In genomic region chr9:132923346-132923902, GRCh38 we compare ENCODE assay signal across 36 cellular contexts. TPM values are rescaled to one million over a fixed set of nuclear protein-coding genes. Genes with fewer than 3 reads are reported as not detected.
"Had no signal": no experiment of that assay in that cellular context is flagged by ENCODE, and none has a peak within 500 bp of the region (broad histone marks: within the 10 kb centered on the region; RNA-seq: fewer than 3 reads in every experiment).

No MANE protein-coding gene starts in this region.

- H3K27me3 ChIP-seq: adrenal gland, ascending aorta, heart left ventricle, left lung, pancreas, stomach, suprapubic skin, tibial artery, upper lobe of right lung had no signal

- H3K9me3 ChIP-seq: adrenal gland, ascending aorta, heart left ventricle, left lung, pancreas, psoas muscle, stomach, suprapubic skin, tibial artery, upper lobe of right lung had no signal

- H3K27me3 Mint-ChIP-seq: activated naive CD8-positive, alpha-beta T cell treated with anti-CD3 and anti-CD28 coated beads for 36 hours; dendritic cell treated with granulocyte-macrophage colony-stimulating factor and Interleukin-4, amounts not matched to agents 40 ng/mL and 50 ng/mL, for 4 days; naive thymus-derived CD8-positive, alpha-beta T cell; stimulated activated naive B cell treated with anti-CD40 and anti-IgM and Interleukin-4, amounts not matched to agents 10 μg/mL and 1 μg/mL and 100 μg/mL, for 72 hours had no signal

- H3K4me1 Mint-ChIP-seq: activated naive CD8-positive, alpha-beta T cell treated with anti-CD3 and anti-CD28 coated beads for 36 hours; brain; naive thymus-derived CD8-positive, alpha-beta T cell; neural crest cell; stimulated activated naive B cell treated with anti-CD40 and anti-IgM and Interleukin-4, amounts not matched to agents 10 μg/mL and 1 μg/mL and 100 μg/mL, for 72 hours had no signal

- FAIRE-seq: pancreas had no signal

- H3K9me3 Mint-ChIP-seq: activated naive CD4-positive, alpha-beta T cell treated with anti-CD3 and anti-CD28 coated beads for 36 hours; activated naive CD8-positive, alpha-beta T cell treated with anti-CD3 and anti-CD28 coated beads for 36 hours; activated T-helper 1 cell treated with anti-CD3 and anti-CD28 coated beads, Interleukin-12 subunit alpha, Interleukin-12 subunit beta, Interleukin-2, Interleukin-4 antibody, amounts not matched to agents 30 ng/mL and 10 ng/mL and 1 ng/mL, durations not matched to agents 14 hours and 24 hours and 36 hours; brain; dendritic cell treated with granulocyte-macrophage colony-stimulating factor and Interleukin-4, amounts not matched to agents 40 ng/mL and 50 ng/mL, for 4 days; naive thymus-derived CD8-positive, alpha-beta T cell; neural crest cell; stimulated activated naive B cell treated with anti-CD40 and anti-IgM and Interleukin-4, amounts not matched to agents 10 μg/mL and 1 μg/mL and 100 μg/mL, for 72 hours; T-helper 2 cell treated with Interferon-gamma antibody and Interleukin-4, amounts not matched to agents 5 μg/mL and 100 μg/mL, for 36 hours had no signal

- ATAC-seq: activated CD4-positive, CD25-positive, alpha-beta regulatory T cell treated with anti-CD3 and anti-CD28 coated beads, Interleukin-2, amount 50 U/mL, for 24 hours; left lung; naive thymus-derived CD8-positive, alpha-beta T cell; pancreas; psoas muscle; stimulated activated naive B cell treated with anti-CD40 and anti-IgM and Interleukin-4, amounts not matched to agents 10 μg/mL and 1 μg/mL and 100 μg/mL, for 72 hours; upper lobe of right lung had no signal

- H3K4me1 ChIP-seq: ascending aorta, left lung, psoas muscle, stomach, suprapubic skin, tibial artery, upper lobe of right lung had no signal

- DNase-seq: activated CD4-positive, alpha-beta T cell treated with anti-CD3 and anti-CD28 coated beads for 48 hours; activated CD4-positive, alpha-beta T cell treated with anti-CD3 and anti-CD28 coated beads, Interleukin-2, amount 50 U/mL, for 48 hours; activated CD8-positive, alpha-beta memory T cell treated with anti-CD3 and anti-CD28 coated beads, Interleukin-2, amount 50 U/mL, for 4 hours; activated effector memory CD4-positive, alpha-beta T cell treated with anti-CD3 and anti-CD28 coated beads, Interleukin-2, amount 50 U/mL, for 16 hours; activated naive CD4-positive, alpha-beta T cell treated with anti-CD3 and anti-CD28 coated beads for 36 hours; activated naive CD8-positive, alpha-beta T cell treated with anti-CD3 and anti-CD28 coated beads for 36 hours; activated T-cell treated with anti-CD3 and anti-CD28 coated beads, Interleukin-2, amount 50 U/mL, for 1 hour; adrenal gland; effector CD4-positive, alpha-beta T cell; heart left ventricle; kidney glomerular epithelial cell; left lung; midbrain; naive thymus-derived CD8-positive, alpha-beta T cell; nucleus accumbens; pancreas; psoas muscle; stimulated activated CD4-positive, alpha-beta T cell treated with anti-CD3 and anti-CD28 coated beads, Interleukin-15, amount 100 ng/mL, for 24 hours; stimulated activated CD4-positive, alpha-beta T cell treated with anti-CD3 and anti-CD28 coated beads, Interleukin-2, amount 100 ng/mL, for 24 hours; stimulated activated naive B cell treated with anti-CD40 and anti-IgM and Interleukin-4, amounts not matched to agents 10 μg/mL and 1 μg/mL and 100 μg/mL, for 72 hours; stomach; T-helper 1 cell; tibial artery; upper lobe of right lung; WERI-Rb-1 had no signal

- H3K27ac ChIP-seq: adrenal gland, ascending aorta, heart left ventricle, left lung, pancreas, psoas muscle, stomach, suprapubic skin, tibial artery, upper lobe of right lung, WERI-Rb-1 had no signal

- H3K27ac Mint-ChIP-seq: activated naive CD4-positive, alpha-beta T cell treated with anti-CD3 and anti-CD28 coated beads for 36 hours; activated naive CD8-positive, alpha-beta T cell treated with anti-CD3 and anti-CD28 coated beads for 36 hours; activated T-helper 1 cell treated with anti-CD3 and anti-CD28 coated beads, Interleukin-12 subunit alpha, Interleukin-12 subunit beta, Interleukin-2, Interleukin-4 antibody, amounts not matched to agents 30 ng/mL and 10 ng/mL and 1 ng/mL, durations not matched to agents 14 hours and 24 hours and 36 hours; brain; dendritic cell treated with granulocyte-macrophage colony-stimulating factor and Interleukin-4, amounts not matched to agents 40 ng/mL and 50 ng/mL, for 4 days; naive thymus-derived CD8-positive, alpha-beta T cell; stimulated activated naive B cell treated with anti-CD40 and anti-IgM and Interleukin-4, amounts not matched to agents 10 μg/mL and 1 μg/mL and 100 μg/mL, for 72 hours; T-helper 2 cell treated with Interferon-gamma antibody and Interleukin-4, amounts not matched to agents 5 μg/mL and 100 μg/mL, for 36 hours had no signal

- H3K4me3 Mint-ChIP-seq: activated naive CD4-positive, alpha-beta T cell treated with anti-CD3 and anti-CD28 coated beads for 36 hours; activated naive CD8-positive, alpha-beta T cell treated with anti-CD3 and anti-CD28 coated beads for 36 hours; activated T-helper 1 cell treated with anti-CD3 and anti-CD28 coated beads, Interleukin-12 subunit alpha, Interleukin-12 subunit beta, Interleukin-2, Interleukin-4 antibody, amounts not matched to agents 30 ng/mL and 10 ng/mL and 1 ng/mL, durations not matched to agents 14 hours and 24 hours and 36 hours; brain; dendritic cell treated with granulocyte-macrophage colony-stimulating factor and Interleukin-4, amounts not matched to agents 40 ng/mL and 50 ng/mL, for 4 days; naive thymus-derived CD8-positive, alpha-beta T cell; neural crest cell; stimulated activated naive B cell treated with anti-CD40 and anti-IgM and Interleukin-4, amounts not matched to agents 10 μg/mL and 1 μg/mL and 100 μg/mL, for 72 hours; T-helper 2 cell treated with Interferon-gamma antibody and Interleukin-4, amounts not matched to agents 5 μg/mL and 100 μg/mL, for 36 hours had no signal

- H3K4me3 ChIP-seq: adrenal gland, ascending aorta, heart left ventricle, left lung, lung, pancreas, psoas muscle, stomach, suprapubic skin, tibial artery, upper lobe of right lung had no signal

RNA-seq across cellular contexts. Expression of gene AK8, which starts 45.3 kb away (rescaled TPM):
- total RNA-seq: activated naive CD4-positive, alpha-beta T cell treated with anti-CD3 and anti-CD28 coated beads for 36 hours; activated T-helper 1 cell treated with anti-CD3 and anti-CD28 coated beads, Interleukin-12 subunit alpha, Interleukin-12 subunit beta, Interleukin-2, Interleukin-4 antibody, amounts not matched to agents 30 ng/mL and 10 ng/mL and 1 ng/mL, durations not matched to agents 14 hours and 24 hours and 36 hours; ascending aorta; naive thymus-derived CD8-positive, alpha-beta T cell; psoas muscle had no signal
- polyA plus RNA-seq: heart left ventricle had no signal

RNA-seq across cellular contexts. Expression of gene GFI1B, which starts 55.1 kb away (rescaled TPM):
- total RNA-seq: activated CD8-positive, alpha-beta memory T cell treated with anti-CD3 and anti-CD28 coated beads for 36 hours; activated naive CD4-positive, alpha-beta T cell treated with anti-CD3 and anti-CD28 coated beads for 36 hours; activated naive CD8-positive, alpha-beta T cell treated with anti-CD3 and anti-CD28 coated beads for 36 hours; activated T-helper 1 cell treated with anti-CD3 and anti-CD28 coated beads, Interleukin-12 subunit alpha, Interleukin-12 subunit beta, Interleukin-2, Interleukin-4 antibody, amounts not matched to agents 30 ng/mL and 10 ng/mL and 1 ng/mL, durations not matched to agents 14 hours and 24 hours and 36 hours; ascending aorta; epithelial cell of proximal tubule; neural crest cell; psoas muscle; suprapubic skin had no signal
- polyA plus RNA-seq: stomach had no signal
